Comparison of ENCODE assay signal across 8 cellular contexts in genomic region chr1:234963904-234964702, GRCh38.
DNase-seq lines count a peak whose midpoint lies in the region; ATAC-seq and TF ChIP-seq lines count a peak whose summit lies in the region.

No MANE protein-coding gene starts in this region.

- no peaks in the 10 kb centered on the region for H3K9me3 ChIP-seq in spleen

- 76 to 83% (median 80%) methylated on average over 15 of the region's 15 CpGs for WGBS in spleen, 5 donors

- H3K4me3 Mint-ChIP-seq in GM23338 (no peak overlapping the region), immature natural killer cell (peak overlapping the region; percentile 70 to 86 (median 81))
- peak overlapping the region; percentile 57 for H3K4me3 Mint-ChIP-seq in activated T-helper 1 cell treated with anti-CD3 and anti-CD28 coated beads, Interleukin-12 subunit alpha, Interleukin-12 subunit beta, Interleukin-2, Interleukin-4 antibody, amounts not matched to agents 30 ng/mL and 10 ng/mL and 1 ng/mL, durations not matched to agents 14 hours and 24 hours and 36 hours

- H2AFZ ChIP-seq in GM23338, result peak overlapping the region; percentile 60; the same call in 1 of the 2 replicates

- H3K9me2 ChIP-seq in GM23338 (ENCODE audit: insufficient read depth), result no peaks in the 10 kb centered on the region

- intact Hi-C loops in activated T-helper 1 cell treated with anti-CD3 and anti-CD28 coated beads, Interleukin-12 subunit alpha, Interleukin-12 subunit beta, Interleukin-2, Interleukin-4 antibody, amounts not matched to agents 30 ng/mL and 10 ng/mL and 1 ng/mL, durations not matched to agents 14 hours and 24 hours and 36 hours (cut with micrococcal nuclease), result loop anchor here (1.0 to 5.0 kb wide), 17 partner anchors 7 to 476 kb away; partner anchors contain the start of genes ARID4B and GGPS1
- intact Hi-C loops in spleen (cut with DNase I; ENCODE audit: low total_unique reads), result no loop called here

- no peak overlapping the region for H3K4me3 ChIP-seq in GM23338
- H3K4me3 ChIP-seq in spleen, result peak overlapping the region in 1 of 8 donors; percentile 58

- H3K36me3 ChIP-seq in GM23338 (ENCODE audit: insufficient read depth) (no peaks in the 10 kb centered on the region), spleen (no peaks in the 10 kb centered on the region)

- H4K20me1 ChIP-seq in GM23338 (replicated peaks; ENCODE audit: insufficient read depth), result no peaks in the 10 kb centered on the region

- 0 out of 2 replicates have a peak, but pooled peaks cover 3% of the 10 kb centered on the region for H3F3A ChIP-seq in GM23338 (replicated peaks; ENCODE audit: low read depth)

- H3K27ac Mint-ChIP-seq in GM23338 (no peak overlapping the region), immature natural killer cell (peak overlapping the region; percentile 91 to 96 (median 94))
- peak overlapping the region; percentile 93 for H3K27ac Mint-ChIP-seq in activated T-helper 1 cell treated with anti-CD3 and anti-CD28 coated beads, Interleukin-12 subunit alpha, Interleukin-12 subunit beta, Interleukin-2, Interleukin-4 antibody, amounts not matched to agents 30 ng/mL and 10 ng/mL and 1 ng/mL, durations not matched to agents 14 hours and 24 hours and 36 hours

- no peak for ATAC-seq in GM23338

- H3K9me3 Mint-ChIP-seq in GM23338, result no peaks in the 10 kb centered on the region
- no peaks in the 10 kb centered on the region for H3K9me3 Mint-ChIP-seq in activated T-helper 1 cell treated with anti-CD3 and anti-CD28 coated beads, Interleukin-12 subunit alpha, Interleukin-12 subunit beta, Interleukin-2, Interleukin-4 antibody, amounts not matched to agents 30 ng/mL and 10 ng/mL and 1 ng/mL, durations not matched to agents 14 hours and 24 hours and 36 hours
- no peaks in the 10 kb centered on the region for H3K9me3 Mint-ChIP-seq in immature natural killer cell

- H3K79me2 ChIP-seq in GM23338 (replicated peaks; ENCODE audit: insufficient read depth), result no peaks in the 10 kb centered on the region

- TF ChIP-seq CTCF in GM23338 (conservative IDR thresholded peaks at IDR 0.05; ENCODE audit: low read depth in 2 of 2) (peak in 1 of 2 experiments; percentile 16; a peak in 1 of 4 replicates), spleen (IDR thresholded peaks at IDR 0.05 in 8 of 11, conservative IDR thresholded peaks at IDR 0.05 in 3 of 11) (no peak)

- no peak for DNase-seq in GM23338 (ENCODE audit: low spot score)
- DNase-seq in activated T-helper 1 cell treated with anti-CD3 and anti-CD28 coated beads, Interleukin-12 subunit alpha, Interleukin-12 subunit beta, Interleukin-2, Interleukin-4 antibody, amounts not matched to agents 30 ng/mL and 10 ng/mL and 1 ng/mL, durations not matched to agents 14 hours and 24 hours and 36 hours (ENCODE audit: low spot score), result no peak
- DNase-seq in immature natural killer cell, result peak in 2 of 3 donors; percentile 22 to 27
- DNase-seq in spleen, result no peak
- no peak for DNase-seq in LoVo (ENCODE audit: low spot score)
- DNase-seq in NCI-H1417 treated with DMSO at 0.1 percent for 48 hours (lab: John Stamatoyannopoulos, UW), result no peak
- no peak for DNase-seq in NCI-H748 treated with DMSO at 0.1 percent for 48 hours (lab: John Stamatoyannopoulos, UW)
- no peak for DNase-seq in MV-4-11 (lab: John Stamatoyannopoulos, UW)

- H3K4me1 ChIP-seq in GM23338 (ENCODE audit: insufficient read depth) (peaks cover under 1% of the 10 kb centered on the region), spleen (peaks cover 45 to 83% (median 64%) of the 10 kb centered on the region in 6 donors)

- no peak overlapping the region for H3K27ac ChIP-seq in GM23338 (ENCODE audit: low read depth)
- H3K27ac ChIP-seq in spleen, result peak overlapping the region in 7 of 8 donors; percentile 88 to 94 (median 90)

- no peaks in the 10 kb centered on the region for H3K27me3 ChIP-seq in GM23338 (ENCODE audit: insufficient read depth)
- H3K27me3 ChIP-seq in spleen (replicated peaks in 1 of 7), result no peaks in the 10 kb centered on the region

- H3K27me3 Mint-ChIP-seq in GM23338 (ENCODE audit: insufficient read depth, low read depth, poor library complexity) (peaks cover 6% of the 10 kb centered on the region), immature natural killer cell (ENCODE audit: low read depth in 3 of 3) (peaks cover 8 to 9% (median 8%) of the 10 kb centered on the region in 3 donors)
- H3K27me3 Mint-ChIP-seq in activated T-helper 1 cell treated with anti-CD3 and anti-CD28 coated beads, Interleukin-12 subunit alpha, Interleukin-12 subunit beta, Interleukin-2, Interleukin-4 antibody, amounts not matched to agents 30 ng/mL and 10 ng/mL and 1 ng/mL, durations not matched to agents 14 hours and 24 hours and 36 hours (ENCODE audit: insufficient read depth), result no peaks in the 10 kb centered on the region

- no peak overlapping the region for H3K4me2 ChIP-seq in GM23338

- no peak for TF ChIP-seq POLR2A in spleen (IDR thresholded peaks at IDR 0.05)

- H3K4me1 Mint-ChIP-seq in GM23338 (peaks cover 27% of the 10 kb centered on the region), immature natural killer cell (peaks cover 56 to 63% of the 10 kb centered on the region in 2 donors)
- H3K4me1 Mint-ChIP-seq in activated T-helper 1 cell treated with anti-CD3 and anti-CD28 coated beads, Interleukin-12 subunit alpha, Interleukin-12 subunit beta, Interleukin-2, Interleukin-4 antibody, amounts not matched to agents 30 ng/mL and 10 ng/mL and 1 ng/mL, durations not matched to agents 14 hours and 24 hours and 36 hours (ENCODE audit: low read depth), result peaks cover 80% of the 10 kb centered on the region

- no peaks in the 10 kb centered on the region for H3K36me3 Mint-ChIP-seq in GM23338 (ENCODE audit: low read depth)
- H3K36me3 Mint-ChIP-seq in activated T-helper 1 cell treated with anti-CD3 and anti-CD28 coated beads, Interleukin-12 subunit alpha, Interleukin-12 subunit beta, Interleukin-2, Interleukin-4 antibody, amounts not matched to agents 30 ng/mL and 10 ng/mL and 1 ng/mL, durations not matched to agents 14 hours and 24 hours and 36 hours (ENCODE audit: low read depth), result peaks cover 11% of the 10 kb centered on the region
- no peaks in the 10 kb centered on the region for H3K36me3 Mint-ChIP-seq in immature natural killer cell

TF ChIP-seq in GM23338, 12 proteins besides CTCF, POLR2A, EP300 and RAD21:
- TF ChIP-seq ZNF114 (CRISPR knock-in tag; IDR thresholded peaks at IDR 0.05), result no peak
- no peak for TF ChIP-seq STAT1 (IDR thresholded peaks at IDR 0.05; ENCODE audit: unreplicated experiment)
- no peak for TF ChIP-seq POLR2AphosphoS5 (IDR thresholded peaks at IDR 0.05; ENCODE audit: low read depth)
- TF ChIP-seq EZH2phosphoT487 (IDR thresholded peaks at IDR 0.05; ENCODE audit: unreplicated experiment), result no peak
- no peak for TF ChIP-seq NANOG (IDR thresholded peaks at IDR 0.05; ENCODE audit: borderline replicate concordance)
- TF ChIP-seq JUNB (IDR thresholded peaks at IDR 0.05; ENCODE audit: unreplicated experiment), result no peak

Comparison
In these comparisons a context has a peak if more than half of its experiments do, and no peak if none do; other contexts are left out.
1. DNase-seq: peak in immature natural killer cell (2 of 3); none in GM23338 (single experiment), activated T-helper 1 cell treated with anti-CD3 and anti-CD28 coated beads, Interleukin-12 subunit alpha, Interleukin-12 subunit beta, Interleukin-2, Interleukin-4 antibody, amounts not matched to agents 30 ng/mL and 10 ng/mL and 1 ng/mL, durations not matched to agents 14 hours and 24 hours and 36 hours (single experiment), spleen (single experiment), LoVo (single experiment), NCI-H1417 treated with DMSO at 0.1 percent for 48 hours (single experiment), NCI-H748 treated with DMSO at 0.1 percent for 48 hours (single experiment) and MV-4-11 (single experiment).